Comparison of ENCODE assay signal across 29 cellular contexts in the genomic region with DNA sequence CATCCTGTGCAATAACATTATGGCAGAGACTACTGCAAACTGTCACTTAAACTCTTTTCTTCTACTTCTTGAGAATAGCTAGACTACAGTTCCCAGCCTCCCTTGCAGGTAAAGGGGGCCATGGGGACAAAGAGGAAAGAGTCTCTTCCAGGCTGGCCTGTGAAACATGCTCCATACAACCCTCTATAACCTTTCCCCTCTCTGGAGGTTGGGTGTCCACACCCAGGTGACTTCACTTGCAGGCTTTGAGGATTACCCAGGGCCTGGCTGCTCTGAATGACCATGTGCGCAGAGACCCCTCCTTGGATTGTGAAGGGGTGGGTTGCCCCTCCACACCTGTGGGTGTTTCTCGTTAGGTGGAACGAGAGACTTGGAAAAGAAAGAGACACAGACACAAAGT.
"Had no signal": no experiment of that assay in that cellular context is flagged by ENCODE, and none has a peak within 500 bp of the region (broad histone marks: within the 10 kb centered on the region; RNA-seq: fewer than 3 reads in every experiment).

No MANE protein-coding gene starts in this region.

- H3K27ac Mint-ChIP-seq: immature natural killer cell; naive thymus-derived CD8-positive, alpha-beta T cell; nephron; stimulated activated naive B cell treated with anti-CD40 and anti-IgM and Interleukin-4, amounts not matched to agents 10 μg/mL and 1 μg/mL and 100 μg/mL, for 72 hours had no signal

- H3K27ac ChIP-seq: left lung, lower lobe of right lung, pancreas, prostate gland, skin epidermis, stomach, testis, thyroid gland, transverse colon, upper lobe of left lung, vagina had no signal

- ATAC-seq: left colon; left lung; lower lobe of right lung; naive thymus-derived CD8-positive, alpha-beta T cell; pancreas; right cardiac atrium; sciatic nerve; stimulated activated naive B cell treated with anti-CD40 and anti-IgM and Interleukin-4, amounts not matched to agents 10 μg/mL and 1 μg/mL and 100 μg/mL, for 72 hours; stimulated activated naive CD8-positive, alpha-beta T cell treated with anti-CD3 and anti-CD28 coated beads, Interleukin-15, Interleukin-2, amounts not matched to agents 100 U/mL and 50 U/mL, for 24 hours had no signal

- H3K9me3 ChIP-seq: left lung, lower lobe of right lung, pancreas, prostate gland, stomach, testis, thyroid gland, transverse colon, upper lobe of left lung, vagina had no signal

- H3K4me3 Mint-ChIP-seq: immature natural killer cell; naive thymus-derived CD8-positive, alpha-beta T cell; nephron; neural crest cell; stimulated activated naive B cell treated with anti-CD40 and anti-IgM and Interleukin-4, amounts not matched to agents 10 μg/mL and 1 μg/mL and 100 μg/mL, for 72 hours had no signal

- H3K4me1 ChIP-seq: left lung, lower lobe of right lung, pancreas, prostate gland, stomach, testis, thyroid gland, transverse colon, upper lobe of left lung, vagina had no signal

- H3K36me3 Mint-ChIP-seq: immature natural killer cell; stimulated activated naive B cell treated with anti-CD40 and anti-IgM and Interleukin-4, amounts not matched to agents 10 μg/mL and 1 μg/mL and 100 μg/mL, for 72 hours had no signal

- H3K4me1 Mint-ChIP-seq: immature natural killer cell; naive thymus-derived CD8-positive, alpha-beta T cell; neural crest cell; stimulated activated naive B cell treated with anti-CD40 and anti-IgM and Interleukin-4, amounts not matched to agents 10 μg/mL and 1 μg/mL and 100 μg/mL, for 72 hours had no signal

- H3K27me3 ChIP-seq: left lung, pancreas, testis, thyroid gland, transverse colon, upper lobe of left lung, vagina had no signal

- H3K9me3 Mint-ChIP-seq: nephron, neural crest cell had no signal

- DNase-seq: immature natural killer cell; kidney; left colon; left lung; lower lobe of right lung; mammary epithelial cell; mesenchymal stem cell; naive thymus-derived CD8-positive, alpha-beta T cell; nucleus accumbens; pancreas; retina; right cardiac atrium; stimulated activated CD4-positive, alpha-beta T cell treated with anti-CD3 and anti-CD28 coated beads, Interleukin-12 subunit alpha, Interleukin-12 subunit beta, amount 100 ng/mL, for 4 hours; stimulated activated CD4-positive, alpha-beta T cell treated with anti-CD3 and anti-CD28 coated beads, Interleukin-15, amount 100 ng/mL, for 24 hours; stimulated activated CD4-positive, alpha-beta T cell treated with anti-CD3 and anti-CD28 coated beads, Interleukin-2, amount 100 ng/mL, for 24 hours; stimulated activated CD4-positive, alpha-beta T cell treated with anti-CD3 and anti-CD28 coated beads, Interleukin-4, amount 100 ng/mL, for 1 hour; stimulated activated naive B cell treated with anti-CD40 and anti-IgM and Interleukin-4, amounts not matched to agents 10 μg/mL and 1 μg/mL and 100 μg/mL, for 72 hours; stimulated activated naive CD8-positive, alpha-beta T cell treated with anti-CD3 and anti-CD28 coated beads, Interleukin-15, Interleukin-2, amounts not matched to agents 100 U/mL and 50 U/mL, for 24 hours; stomach; testis; thyroid gland; transverse colon; upper lobe of left lung had no signal

- H3K27me3 Mint-ChIP-seq: stimulated activated naive B cell treated with anti-CD40 and anti-IgM and Interleukin-4, amounts not matched to agents 10 μg/mL and 1 μg/mL and 100 μg/mL, for 72 hours had no signal
